ENCODE assay signal across 25 cellular contexts in the genomic region with DNA sequence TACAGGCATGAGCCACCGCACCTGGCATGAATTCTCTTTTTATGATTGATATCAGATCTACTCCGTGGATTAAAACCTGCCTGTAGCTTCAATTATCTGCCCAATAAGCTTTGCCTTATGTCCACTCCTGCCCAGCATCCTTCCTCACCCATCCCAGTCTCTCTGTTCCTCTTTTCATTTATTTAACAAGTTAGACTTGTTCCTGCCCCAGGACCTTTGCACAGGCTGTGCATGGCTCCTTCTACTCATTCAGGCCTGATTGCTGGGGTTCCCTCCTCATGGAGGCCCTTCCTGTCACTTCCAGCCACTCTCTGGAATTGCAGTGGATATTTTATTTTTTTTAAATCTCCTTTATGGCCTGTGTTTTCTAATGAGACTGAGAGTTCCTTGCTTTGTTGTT.
"Had no signal": no experiment of that assay in that cellular context is flagged by ENCODE, and none has a peak within 500 bp of the region (broad histone marks: within the 10 kb centered on the region; RNA-seq: fewer than 3 reads in every experiment).

No MANE protein-coding gene starts in this region.

- FAIRE-seq: endometrium, frontal cortex, kidney, urothelium cell line had no signal

- DNase-seq: cortex of kidney; effector memory CD8-positive, alpha-beta T cell; head of caudate nucleus; kidney; mesenchymal stem cell; mucosa of descending colon; naive B cell; nephron progenitor cell; nucleus accumbens; ovary; posterior cingulate gyrus; psoas muscle; stimulated activated CD4-positive, alpha-beta T cell treated with anti-CD3 and anti-CD28 coated beads, Interleukin-15, amount 100 ng/mL, for 24 hours; stimulated activated CD4-positive, alpha-beta T cell treated with anti-CD3 and anti-CD28 coated beads, Interleukin-2, amount 100 ng/mL, for 48 hours; stimulated activated naive B cell treated with anti-CD40 and anti-IgM and Interleukin-4, amounts not matched to agents 10 μg/mL and 1 μg/mL and 100 μg/mL, for 72 hours had no signal

- H3K27ac Mint-ChIP-seq: effector memory CD8-positive, alpha-beta T cell; mesothelial cell of epicardium; nephron progenitor cell; stimulated activated naive B cell treated with anti-CD40 and anti-IgM and Interleukin-4, amounts not matched to agents 10 μg/mL and 1 μg/mL and 100 μg/mL, for 72 hours had no signal

- H3K27ac ChIP-seq: ovary, psoas muscle, skin epidermis, thoracic aorta, tibial nerve, upper lobe of left lung had no signal

- H3K4me3 Mint-ChIP-seq: effector memory CD8-positive, alpha-beta T cell; mesothelial cell of epicardium; naive B cell; nephron progenitor cell; stimulated activated naive B cell treated with anti-CD40 and anti-IgM and Interleukin-4, amounts not matched to agents 10 μg/mL and 1 μg/mL and 100 μg/mL, for 72 hours; stimulated activated naive CD8-positive, alpha-beta T cell treated with anti-CD3 and anti-CD28 coated beads, Interleukin-15, Interleukin-2, amounts not matched to agents 100 ng/mL and 50 ng/mL, for 24 hours had no signal

- H3K9me3 ChIP-seq: mucosa of descending colon, ovary, psoas muscle, thoracic aorta, tibial nerve, upper lobe of left lung had no signal

- ATAC-seq: effector memory CD8-positive, alpha-beta T cell; mucosa of descending colon; right cardiac atrium; stimulated activated naive B cell treated with anti-CD40 and anti-IgM and Interleukin-4, amounts not matched to agents 10 μg/mL and 1 μg/mL and 100 μg/mL, for 72 hours had no signal

- H3K27me3 Mint-ChIP-seq: effector memory CD8-positive, alpha-beta T cell; naive B cell; stimulated activated naive B cell treated with anti-CD40 and anti-IgM and Interleukin-4, amounts not matched to agents 10 μg/mL and 1 μg/mL and 100 μg/mL, for 72 hours; stimulated activated naive CD8-positive, alpha-beta T cell treated with anti-CD3 and anti-CD28 coated beads, Interleukin-15, Interleukin-2, amounts not matched to agents 100 ng/mL and 50 ng/mL, for 24 hours had no signal

- H3K4me1 ChIP-seq: psoas muscle, tibial nerve, upper lobe of left lung had no signal

- H3K4me3 ChIP-seq: mucosa of descending colon, ovary, psoas muscle, skin epidermis, thoracic aorta, tibial nerve, upper lobe of left lung had no signal

- H3K9me3 Mint-ChIP-seq: effector memory CD8-positive, alpha-beta T cell; mesothelial cell of epicardium; naive B cell; nephron progenitor cell; stimulated activated naive B cell treated with anti-CD40 and anti-IgM and Interleukin-4, amounts not matched to agents 10 μg/mL and 1 μg/mL and 100 μg/mL, for 72 hours; stimulated activated naive CD8-positive, alpha-beta T cell treated with anti-CD3 and anti-CD28 coated beads, Interleukin-15, Interleukin-2, amounts not matched to agents 100 ng/mL and 50 ng/mL, for 24 hours had no signal

- H3K4me1 Mint-ChIP-seq: mesothelial cell of epicardium, naive B cell, nephron progenitor cell had no signal
